In genomic region chr6:168105813-168106660, GRCh38 we compare ENCODE assay signal across 20 cellular contexts. TPM values are rescaled to one million over a fixed set of nuclear protein-coding genes. Genes with fewer than 3 reads are reported as not detected.
A peak's percentile ranks its signal among the peaks of the same experiment; 100 is the strongest.
DNase-seq lines count a peak whose midpoint lies in the region; ATAC-seq and TF ChIP-seq lines count a peak whose summit lies in the region.
"Had no signal": no experiment of that assay in that cellular context is flagged by ENCODE, and none has a peak within 500 bp of the region (broad histone marks: within the 10 kb centered on the region; RNA-seq: fewer than 3 reads in every experiment).

No MANE protein-coding gene starts in this region.

- peaks cover 5% of the 10 kb centered on the region for H3K27me3 Mint-ChIP-seq in H9 (ENCODE audit: low read depth)
- H3K27me3 Mint-ChIP-seq in osteocyte (ENCODE audit: unreplicated experiment) = no peaks in the 10 kb centered on the region
- H3K27me3 Mint-ChIP-seq in neural progenitor cell (ENCODE audit: insufficient read depth, low read depth) = peaks cover 5% of the 10 kb centered on the region

- H3K4me3 Mint-ChIP-seq in H9 (no peak overlapping the region), osteocyte (ENCODE audit: unreplicated experiment) (peak overlapping the region; percentile 50), neural progenitor cell (no peak overlapping the region)
- H3K4me3 Mint-ChIP-seq: stimulated activated naive CD8-positive, alpha-beta T cell treated with anti-CD3 and anti-CD28 coated beads, Interleukin-15, Interleukin-2, amounts not matched to agents 100 ng/mL and 50 ng/mL, for 24 hours had no signal

- H3K4me1 ChIP-seq in H9 (ENCODE audit: insufficient read depth, low read length) = peaks cover 2% of the 10 kb centered on the region; the same call in 1 of the 2 replicates
- no peaks in the 10 kb centered on the region for H3K4me1 ChIP-seq in neural progenitor cell
- H3K4me1 ChIP-seq: adrenal gland had no signal

- H3K56ac ChIP-seq in H9 (ENCODE audit: insufficient read length, low read depth, low read length) = no peak overlapping the region

- H3F3A ChIP-seq in neural progenitor cell (ENCODE audit: low read depth) = no peaks in the 10 kb centered on the region

- no peak overlapping the region for H3K14ac ChIP-seq in H9 (ENCODE audit: insufficient read depth, low read length)

- no peak overlapping the region for H2BK5ac ChIP-seq in H9 (ENCODE audit: insufficient read length, low read length)

- H3K9ac ChIP-seq in H9 (ENCODE audit: extremely low read depth, insufficient read length, low read length) (no peak overlapping the region), neural progenitor cell (no peak overlapping the region)

- H4K8ac ChIP-seq in H9 (replicated peaks; ENCODE audit: insufficient read length, low read depth, low read length) = no peak overlapping the region

- H3K9me3 ChIP-seq in H9 (ENCODE audit: control insufficient read depth, low read depth, low read length) (no peaks in the 10 kb centered on the region), neural progenitor cell (ENCODE audit: low read depth) (no peaks in the 10 kb centered on the region)
- H3K9me3 ChIP-seq: adrenal gland, ovary, transverse colon had no signal

- H3K79me1 ChIP-seq in H9 (ENCODE audit: insufficient read depth, low read depth, low read length, poor library complexity, severe bottlenecking) = no peaks in the 10 kb centered on the region

- H3K4me1 Mint-ChIP-seq in H9 (peaks cover 23 to 29% of the 10 kb centered on the region in 2 experiments), osteocyte (ENCODE audit: unreplicated experiment) (peaks cover 51% of the 10 kb centered on the region), neural progenitor cell (peaks cover 8% of the 10 kb centered on the region)

- H3K36me3 Mint-ChIP-seq in H9 (ENCODE audit: insufficient read depth in 1 of 3, low read depth in 3 of 3) = no peaks in the 10 kb centered on the region
- H3K36me3 Mint-ChIP-seq in osteocyte (ENCODE audit: unreplicated experiment) = no peaks in the 10 kb centered on the region
- H3K36me3 Mint-ChIP-seq in neural progenitor cell = no peaks in the 10 kb centered on the region

- H2AFZ ChIP-seq in H9 (ENCODE audit: low read length) (no peak overlapping the region), neural progenitor cell (replicated peaks) (no peak overlapping the region)

- H3K4ac ChIP-seq in H9 (ENCODE audit: low read depth, low read length) = no peak overlapping the region

- H3K18ac ChIP-seq in H9 (ENCODE audit: insufficient read length, low read depth, low read length) = no peak overlapping the region

- no peak overlapping the region for H4K5ac ChIP-seq in H9 (ENCODE audit: insufficient read length, low read depth, low read length)

- DNase-seq in H9 (no peak), NCI-H2107 (lab: John Stamatoyannopoulos, UW) (peak; percentile 55), choroid plexus epithelial cell (ENCODE audit: low read depth) (peak; percentile 14), osteocyte (ENCODE audit: extremely low spot score, unreplicated experiment) (no peak), neural progenitor cell (ENCODE audit: low spot score) (no peak)
- no peak for DNase-seq in stimulated activated CD4-positive, alpha-beta T cell treated with anti-CD3 and anti-CD28 coated beads, Interleukin-4, amount 100 ng/mL, for 1 hour
- DNase-seq: activated gamma-delta T cell treated with Interleukin-2 at 50 U/mL for 16 hours; adrenal gland; central memory CD4-positive, alpha-beta T cell; effector CD4-positive, alpha-beta T cell; head of caudate nucleus; NCI-H1436; NCI-H2227 treated with DMSO at 0.1 percent for 48 hours; stimulated activated CD4-positive, alpha-beta T cell treated with anti-CD3 and anti-CD28 coated beads, Interleukin-2, amount 100 ng/mL, for 24 hours; transverse colon had no signal

- H3K4me3 ChIP-seq in choroid plexus epithelial cell (ENCODE audit: low read depth, low read length) (no peak overlapping the region), neural progenitor cell (no peak overlapping the region)
- H3K4me3 ChIP-seq: adrenal gland, lung, ovary, transverse colon had no signal

- TF ChIP-seq CTCF in H9 (conservative IDR thresholded peaks at IDR 0.05) (no peak), choroid plexus epithelial cell (conservative IDR thresholded peaks at IDR 0.05; ENCODE audit: low read depth, low read length) (no peak), osteocyte (IDR thresholded peaks at IDR 0.05) (no peak), neural progenitor cell (IDR thresholded peaks at IDR 0.05) (no peak)

- H3K27ac Mint-ChIP-seq in H9 = peak overlapping the region in 2 of 3 experiments; percentile 44 to 59; a peak in 3 of 7 replicates
- H3K27ac Mint-ChIP-seq in osteocyte (ENCODE audit: unreplicated experiment) = peak overlapping the region; percentile 96
- H3K27ac Mint-ChIP-seq in neural progenitor cell = no peak overlapping the region
- H3K27ac Mint-ChIP-seq: stimulated activated naive CD8-positive, alpha-beta T cell treated with anti-CD3 and anti-CD28 coated beads, Interleukin-15, Interleukin-2, amounts not matched to agents 100 ng/mL and 50 ng/mL, for 24 hours had no signal

- WGBS in H9 (ENCODE audit: extremely low coverage, insufficient read length, low lambda C conversion rate) = no CpG with 5 or more reads among the region's 12 CpGs

- no peaks in the 10 kb centered on the region for H3K27me3 ChIP-seq in H9 (ENCODE audit: insufficient read depth, low read length)
- H3K27me3 ChIP-seq in neural progenitor cell = no peaks in the 10 kb centered on the region
- H3K27me3 ChIP-seq: ovary had no signal

- H2BK20ac ChIP-seq in H9 (ENCODE audit: low read depth, low read length, poor library complexity, severe bottlenecking) = no peak overlapping the region

- no peak overlapping the region for H2AK5ac ChIP-seq in H9 (ENCODE audit: insufficient read length, low read length)

- no peak overlapping the region for H2BK15ac ChIP-seq in H9 (ENCODE audit: low read depth, low read length)

- no peak overlapping the region for H3K4me2 ChIP-seq in H9 (ENCODE audit: insufficient read depth, insufficient read length, low read length)
- no peak overlapping the region for H3K4me2 ChIP-seq in neural progenitor cell

- H2BK12ac ChIP-seq in H9 (ENCODE audit: insufficient read length, low read depth, low read length) = no peak overlapping the region

- H3K23me2 ChIP-seq in H9 (ENCODE audit: insufficient read length, low read depth, low read length, poor library complexity, severe bottlenecking) = no peaks in the 10 kb centered on the region

- no peak overlapping the region for H3K23ac ChIP-seq in H9 (ENCODE audit: insufficient read length, low read depth, low read length)

- H3T11ph ChIP-seq in H9 (ENCODE audit: low read length) = no peak overlapping the region

- H3K27ac ChIP-seq in H9 (ENCODE audit: insufficient read length, low read depth, low read length) (no peak overlapping the region), neural progenitor cell (no peak overlapping the region)
- H3K27ac ChIP-seq: adrenal gland, ovary, transverse colon had no signal

- ATAC-seq in HG02763 (IDR thresholded peaks at IDR 0.05; ENCODE audit: unreplicated experiment) = no peak
- ATAC-seq in HG02981 (IDR thresholded peaks at IDR 0.05; ENCODE audit: unreplicated experiment) = no peak

- no peaks in the 10 kb centered on the region for H3K36me3 ChIP-seq in neural progenitor cell
- H3K36me3 ChIP-seq: adrenal gland, ovary, transverse colon had no signal

- H3K9me3 Mint-ChIP-seq in H9 = no peaks in the 10 kb centered on the region
- peaks cover 2% of the 10 kb centered on the region for H3K9me3 Mint-ChIP-seq in osteocyte (ENCODE audit: unreplicated experiment)
- H3K9me3 Mint-ChIP-seq in neural progenitor cell = no peaks in the 10 kb centered on the region
- H3K9me3 Mint-ChIP-seq: stimulated activated naive CD8-positive, alpha-beta T cell treated with anti-CD3 and anti-CD28 coated beads, Interleukin-15, Interleukin-2, amounts not matched to agents 100 ng/mL and 50 ng/mL, for 24 hours had no signal

- H2BK120ac ChIP-seq in H9 (ENCODE audit: low read depth, low read length, poor library complexity, severe bottlenecking) = no peak overlapping the region

- H4K20me1 ChIP-seq in H9 (ENCODE audit: control insufficient read depth, insufficient read depth, insufficient read length) (no peaks in the 10 kb centered on the region), neural progenitor cell (ENCODE audit: low read depth) (no peaks in the 10 kb centered on the region)

- H4K91ac ChIP-seq in H9 (ENCODE audit: insufficient read length, low read depth, low read length) = no peak overlapping the region

- H3K79me2 ChIP-seq in H9 (ENCODE audit: insufficient read depth, low read length) (no peaks in the 10 kb centered on the region), neural progenitor cell (ENCODE audit: low read depth) (no peaks in the 10 kb centered on the region)

RNA-seq across cellular contexts. Expression of gene FRMD1, which starts 27.0 kb away (rescaled TPM):
- not detected in 2 replicates for total RNA-seq in H9 (2021)
- 0.05 and 0.34 TPM in 2 replicates for total RNA-seq in osteocyte
- 0.09 TPM in 1 of 2 replicates, not detected in the other for total RNA-seq in neural progenitor cell (ENCODE audit: low replicate concordance)

Comparison
In these comparisons a context has a peak if more than half of its experiments do, and no peak if none do; other contexts are left out.
1. DNase-seq: peak in NCI-H2107 (single experiment) and choroid plexus epithelial cell (single experiment); none in H9 (single experiment), osteocyte (single experiment), neural progenitor cell (single experiment) and stimulated activated CD4-positive, alpha-beta T cell treated with anti-CD3 and anti-CD28 coated beads, Interleukin-4, amount 100 ng/mL, for 1 hour (single experiment).